In genomic region chr12:110693731-110694130, GRCh38 we compare ENCODE assay signal across 1 cellular context.
TF ChIP-seq lines count a peak whose summit lies in the region.

No MANE protein-coding gene starts in this region.

TF ChIP-seq in K562, 482 proteins besides CTCF, POLR2A, EP300 and RAD21 (continued from another document):
- TF ChIP-seq ZNF407 (IDR thresholded peaks at IDR 0.05; ENCODE audit: low read depth) (no peak), CBX5 (IDR thresholded peaks at IDR 0.05; ENCODE audit: borderline replicate concordance, low read depth) (no peak), GABPA (tag; conservative IDR thresholded peaks at IDR 0.05; ENCODE audit: low read depth) (peak; percentile 37; the same call in 1 of the 2 replicates), ELF1 (tag; IDR thresholded peaks at IDR 0.05) (peak; percentile 25; the same call in 1 of the 2 replicates), CHD4 (IDR thresholded peaks at IDR 0.05; ENCODE audit: insufficient read depth, insufficient replicate concordance, low read depth, low read length, poor library complexity, severe bottlenecking) (no peak), ZBTB5 (IDR thresholded peaks at IDR 0.05) (no peak), PHTF2 (CRISPR knock-in tag; IDR thresholded peaks at IDR 0.05) (no peak), ZNF609 (CRISPR knock-in tag; IDR thresholded peaks at IDR 0.05; ENCODE audit: borderline replicate concordance) (no peak), CXXC5 (CRISPR knock-in tag; IDR thresholded peaks at IDR 0.05) (peak; percentile 48), MNT (conservative IDR thresholded peaks at IDR 0.05) (no peak), ZNF655 (CRISPR knock-in tag; IDR thresholded peaks at IDR 0.05) (no peak), SOX6 (IDR thresholded peaks at IDR 0.05) (no peak), BRD9 (IDR thresholded peaks at IDR 0.05; ENCODE audit: low read depth, partially characterized antibody) (no peak), SP2 (IDR thresholded peaks at IDR 0.05; ENCODE audit: extremely low read depth, low read depth, low read length, poor library complexity, severe bottlenecking) (no peak), NR4A1 (CRISPR knock-in tag; IDR thresholded peaks at IDR 0.05) (no peak), NR4A1 (tag; IDR thresholded peaks at IDR 0.05) (no peak), CEBPG (CRISPR knock-in tag; IDR thresholded peaks at IDR 0.05) (no peak), CEBPG (tag; conservative IDR thresholded peaks at IDR 0.05 in 1 of 2, IDR thresholded peaks at IDR 0.05 in 1 of 2) (0 out of 4 replicates have a peak, but pooled peaks of 1 of the 2 experiments have one; percentile 33), PRMT5 (CRISPR knock-in tag; IDR thresholded peaks at IDR 0.05) (no peak), NFIC (IDR thresholded peaks at IDR 0.05) (peak; percentile 43), ZBTB11 (CRISPR knock-in tag; IDR thresholded peaks at IDR 0.05) (no peak), RCOR1 (IDR thresholded peaks at IDR 0.05; ENCODE audit: borderline replicate concordance in 1 of 2, low read depth in 2 of 2, low read length in 2 of 2) (no peak), BRD4 (IDR thresholded peaks at IDR 0.05) (no peak), FUS (optimal IDR thresholded peaks at IDR 0.05; ENCODE audit: low read depth, low read length) (no peak), HSF4 (CRISPR knock-in tag; IDR thresholded peaks at IDR 0.05; ENCODE audit: borderline replicate concordance) (no peak)
